In genomic region chr6:141426400-141426980, GRCh38 we compare ENCODE assay signal across 25 cellular contexts.
DNase-seq lines count a peak whose midpoint lies in the region; ATAC-seq and TF ChIP-seq lines count a peak whose summit lies in the region.
"Had no signal": no experiment of that assay in that cellular context is flagged by ENCODE, and none has a peak within 500 bp of the region (broad histone marks: within the 10 kb centered on the region; RNA-seq: fewer than 3 reads in every experiment).

No MANE protein-coding gene starts in this region.

- H3K27me3 ChIP-seq in IMR-90 (ENCODE audit: control insufficient read depth, insufficient read depth, low read length) (no peaks in the 10 kb centered on the region), endodermal cell (ENCODE audit: control insufficient read depth, insufficient read depth, low read length, poor library complexity, severe bottlenecking) (no peaks in the 10 kb centered on the region), neural progenitor cell (no peaks in the 10 kb centered on the region), trophoblast cell (ENCODE audit: insufficient read depth, low read length) (no peaks in the 10 kb centered on the region)
- H3K27me3 ChIP-seq: SJCRH30, thyroid gland had no signal

- H3K9me3 Mint-ChIP-seq in endodermal cell (no peaks in the 10 kb centered on the region), neural progenitor cell (peaks cover 10% of the 10 kb centered on the region), glutamatergic neuron (ENCODE audit: unreplicated experiment) (peaks cover 2% of the 10 kb centered on the region)

- H4K12ac ChIP-seq in trophoblast cell (ENCODE audit: low read depth, low read length), result no peak overlapping the region

- no peak for ATAC-seq in IMR-90 (ENCODE audit: low read depth)
- ATAC-seq: Panc1 had no signal

- H4K5ac ChIP-seq in IMR-90 (ENCODE audit: low read depth, low read length), result no peak overlapping the region

- DNase-seq in GM03348 (ENCODE audit: low spot score), result peak; percentile 5
- DNase-seq in IMR-90, result no peak
- no peak for DNase-seq in endodermal cell
- no peak for DNase-seq in neural progenitor cell (ENCODE audit: low spot score)
- DNase-seq in glutamatergic neuron, result no peak
- DNase-seq in hepatic stellate cell (ENCODE audit: low spot score), result no peak
- no peak for DNase-seq in trophoblast cell
- DNase-seq in NOMO-1 treated with DMSO at 0.1 percent for 48 hours (lab: John Stamatoyannopoulos, UW; ENCODE audit: unreplicated experiment), result no peak
- DNase-seq: activated CD8-positive, alpha-beta memory T cell treated with anti-CD3 and anti-CD28 coated beads for 24 hours; activated gamma-delta T cell; activated T-cell treated with anti-CD3 and anti-CD28 coated beads, Interleukin-2, amount 50 U/mL, for 1 hour; CD4-positive, alpha-beta T cell; effector CD4-positive, alpha-beta T cell; erythroblast; H9; kidney glomerular epithelial cell; NCI-H524; SJCRH30; thyroid gland had no signal

- no peak overlapping the region for H3K27ac ChIP-seq in IMR-90 (ENCODE audit: insufficient read depth, low read length)
- H3K27ac ChIP-seq in endodermal cell (ENCODE audit: low read depth, low read length), result no peak overlapping the region
- H3K27ac ChIP-seq in neural progenitor cell, result no peak overlapping the region
- H3K27ac ChIP-seq in trophoblast cell (ENCODE audit: low read depth, low read length), result no peak overlapping the region
- H3K27ac ChIP-seq: prostate gland, SJCRH30, thyroid gland had no signal

- BruUV-seq in IMR-90 (replicated peaks; lab: Mats Ljungman, UMichigan), result no TSS peak

- H2BK5ac ChIP-seq in IMR-90 (ENCODE audit: low read depth, low read length, poor library complexity, severe bottlenecking), result no peak overlapping the region
- H2BK5ac ChIP-seq in trophoblast cell (ENCODE audit: low read depth, low read length, poor library complexity), result no peak overlapping the region

- H2BK12ac ChIP-seq in trophoblast cell (ENCODE audit: low read length), result no peak overlapping the region

- H4K20me1 ChIP-seq in IMR-90 (ENCODE audit: insufficient read depth, low read length) (no peaks in the 10 kb centered on the region), neural progenitor cell (ENCODE audit: low read depth) (no peaks in the 10 kb centered on the region)

- H3K4me1 ChIP-seq in IMR-90 (ENCODE audit: control insufficient read depth, insufficient read depth, low read length), result no peaks in the 10 kb centered on the region
- H3K4me1 ChIP-seq in endodermal cell (ENCODE audit: control insufficient read depth, insufficient read depth, low read length), result no peaks in the 10 kb centered on the region
- no peaks in the 10 kb centered on the region for H3K4me1 ChIP-seq in neural progenitor cell
- H3K4me1 ChIP-seq in trophoblast cell (ENCODE audit: control insufficient read depth in 1 of 2, insufficient read depth in 2 of 2, low read length in 2 of 2), result no peaks in the 10 kb centered on the region
- H3K4me1 ChIP-seq: prostate gland, SJCRH30, thyroid gland had no signal

- CTCF ChIA-PET in IMR-90 (lab: Yijun Ruan, JAX), result interaction anchor here (0.6 kb wide), 1 partner anchor 136 kb away, joined by 3 read pairs; no protein-coding TSS in a partner anchor

- intact Hi-C loops in IMR-90 (cut with micrococcal nuclease), result no loop called here

- no peak overlapping the region for H3K56ac ChIP-seq in IMR-90 (ENCODE audit: extremely low read depth, insufficient read depth, low read length)

- H3K4ac ChIP-seq in IMR-90 (ENCODE audit: low read depth, low read length) (no peak overlapping the region), trophoblast cell (ENCODE audit: low read depth, low read length) (no peak overlapping the region)

- H3K9me3 ChIP-seq in IMR-90 (ENCODE audit: control insufficient read depth, insufficient read depth, low read length) (no peaks in the 10 kb centered on the region), endodermal cell (ENCODE audit: control insufficient read depth, low read length) (no peaks in the 10 kb centered on the region), neural progenitor cell (ENCODE audit: low read depth) (no peaks in the 10 kb centered on the region), trophoblast cell (ENCODE audit: insufficient read depth, low read depth, low read length) (no peaks in the 10 kb centered on the region)
- H3K9me3 ChIP-seq: prostate gland, SJCRH30, thyroid gland had no signal

- H3K14ac ChIP-seq in IMR-90 (replicated peaks; ENCODE audit: low read depth, low read length) (0 out of 2 replicates have a peak overlapping the region, but pooled peaks have one; percentile 42), trophoblast cell (ENCODE audit: low read length) (no peak overlapping the region)

- no peak overlapping the region for H3K27ac Mint-ChIP-seq in endodermal cell
- no peak overlapping the region for H3K27ac Mint-ChIP-seq in neural progenitor cell
- no peak overlapping the region for H3K27ac Mint-ChIP-seq in glutamatergic neuron (ENCODE audit: unreplicated experiment)
- H3K27ac Mint-ChIP-seq: brain; CD4-positive, alpha-beta T cell; H9; stimulated activated naive CD8-positive, alpha-beta T cell treated with anti-CD3 and anti-CD28 coated beads, Interleukin-15, Interleukin-2, amounts not matched to agents 100 ng/mL and 50 ng/mL, for 24 hours; T-helper 1 cell treated with Interleukin-12 subunit alpha and Interleukin-12 subunit beta and Interleukin-4 antibody, amounts not matched to agents 30 μg/mL and 1 μg/mL, for 36 hours had no signal

- H3K79me2 ChIP-seq in neural progenitor cell (ENCODE audit: low read depth), result no peaks in the 10 kb centered on the region
- no peaks in the 10 kb centered on the region for H3K79me2 ChIP-seq in trophoblast cell (ENCODE audit: control insufficient read depth, insufficient read depth, low read length, poor library complexity)

- H2AFZ ChIP-seq in IMR-90 (replicated peaks; ENCODE audit: low read length, poor library complexity), result no peak overlapping the region
- no peak overlapping the region for H2AFZ ChIP-seq in neural progenitor cell (replicated peaks)
- H2AFZ ChIP-seq in trophoblast cell (ENCODE audit: insufficient read depth, low read length, poor library complexity), result no peak overlapping the region

- H3K4me2 ChIP-seq in IMR-90 (ENCODE audit: low read depth, low read length) (no peak overlapping the region), neural progenitor cell (no peak overlapping the region), trophoblast cell (ENCODE audit: low read length) (no peak overlapping the region)

- no peak overlapping the region for H2BK15ac ChIP-seq in IMR-90 (ENCODE audit: low read depth, low read length)

- H3K79me1 ChIP-seq in IMR-90 (ENCODE audit: low read depth in 1 of 2, low read length in 2 of 2) (no peaks in the 10 kb centered on the region), trophoblast cell (ENCODE audit: low read length) (no peaks in the 10 kb centered on the region)

- H3K23ac ChIP-seq in IMR-90 (ENCODE audit: low read depth, low read length), result no peak overlapping the region
- H3K23ac ChIP-seq in trophoblast cell (ENCODE audit: low read length), result no peak overlapping the region

- H2AK5ac ChIP-seq in IMR-90 (ENCODE audit: low read depth, low read length) (no peak overlapping the region), trophoblast cell (ENCODE audit: low read length) (no peak overlapping the region)

- H3K36me3 Mint-ChIP-seq in endodermal cell (ENCODE audit: low read depth) (no peaks in the 10 kb centered on the region), neural progenitor cell (no peaks in the 10 kb centered on the region), glutamatergic neuron (ENCODE audit: unreplicated experiment) (no peaks in the 10 kb centered on the region)

- H3K4me3 Mint-ChIP-seq in endodermal cell, result no peak overlapping the region
- no peak overlapping the region for H3K4me3 Mint-ChIP-seq in neural progenitor cell
- H3K4me3 Mint-ChIP-seq in glutamatergic neuron (ENCODE audit: unreplicated experiment), result no peak overlapping the region
- H3K4me3 Mint-ChIP-seq: brain; CD4-positive, alpha-beta T cell; H9; stimulated activated naive CD8-positive, alpha-beta T cell treated with anti-CD3 and anti-CD28 coated beads, Interleukin-15, Interleukin-2, amounts not matched to agents 100 ng/mL and 50 ng/mL, for 24 hours; T-helper 1 cell treated with Interleukin-12 subunit alpha and Interleukin-12 subunit beta and Interleukin-4 antibody, amounts not matched to agents 30 μg/mL and 1 μg/mL, for 36 hours had no signal

- no peaks in the 10 kb centered on the region for H3F3A ChIP-seq in neural progenitor cell (ENCODE audit: low read depth)

- WGBS in IMR-90 (ENCODE audit: extremely low coverage in 2 of 2, insufficient read length in 1 of 2), 2 experiments, result no CpG with 5 or more reads among the region's 5 CpGs
- 77 to 89% methylated on average over 1 to 5 of the region's 5 CpGs for WGBS in endodermal cell (ENCODE audit: insufficient coverage in 1 of 2, insufficient read length in 1 of 2), 2 experiments
- WGBS in trophoblast cell (ENCODE audit: extremely low coverage, insufficient coverage, insufficient read length), result no CpG with 5 or more reads among the region's 5 CpGs

- dilution Hi-C loops in IMR-90 (cut with HindIII; ENCODE audit: low sequenced_read_pairs, unreplicated experiment), result no loop called here

- TF ChIP-seq CTCF in IMR-90 (conservative IDR thresholded peaks at IDR 0.05; ENCODE audit: low read depth, low read length) (no peak), endodermal cell (conservative IDR thresholded peaks at IDR 0.05) (peak; percentile 56), neural progenitor cell (IDR thresholded peaks at IDR 0.05) (peak; percentile 7), glutamatergic neuron (IDR thresholded peaks at IDR 0.05; ENCODE audit: partially characterized antibody, unreplicated experiment) (no peak)

- POLR2A ChIA-PET in IMR-90 (lab: Charles Lee; ENCODE audit: unreplicated experiment), result no interaction called here

- no peaks in the 10 kb centered on the region for H3K4me1 Mint-ChIP-seq in endodermal cell
- H3K4me1 Mint-ChIP-seq in neural progenitor cell, result no peaks in the 10 kb centered on the region
- H3K4me1 Mint-ChIP-seq in glutamatergic neuron (ENCODE audit: low read depth, unreplicated experiment), result no peaks in the 10 kb centered on the region
- H3K4me1 Mint-ChIP-seq: brain, H9 had no signal

- H2BK20ac ChIP-seq in IMR-90 (ENCODE audit: low read depth, low read length), result no peak overlapping the region

- no peak for TF ChIP-seq RAD21 in IMR-90 (IDR thresholded peaks at IDR 0.05; ENCODE audit: low read length)

- H3K4me3 ChIP-seq in IMR-90 (ENCODE audit: insufficient read depth, low read depth, low read length) (no peak overlapping the region), endodermal cell (ENCODE audit: low read length) (no peak overlapping the region), neural progenitor cell (no peak overlapping the region), trophoblast cell (ENCODE audit: low read depth, low read length) (no peak overlapping the region)
- H3K4me3 ChIP-seq: lung, prostate gland, SJCRH30, thyroid gland had no signal

- H2BK120ac ChIP-seq in IMR-90 (ENCODE audit: low read depth, low read length) (no peak overlapping the region), trophoblast cell (ENCODE audit: insufficient read depth, low read length, poor library complexity) (no peak overlapping the region)

- H3K18ac ChIP-seq in IMR-90 (ENCODE audit: low read depth, low read length) (no peak overlapping the region), trophoblast cell (ENCODE audit: low read length) (no peak overlapping the region)

- H3K27me3 Mint-ChIP-seq in endodermal cell (ENCODE audit: insufficient read depth), result no peaks in the 10 kb centered on the region
- H3K27me3 Mint-ChIP-seq in neural progenitor cell (ENCODE audit: insufficient read depth, low read depth), result peaks cover 4% of the 10 kb centered on the region
- no peaks in the 10 kb centered on the region for H3K27me3 Mint-ChIP-seq in glutamatergic neuron (ENCODE audit: unreplicated experiment)
- H3K27me3 Mint-ChIP-seq: brain; stimulated activated naive CD8-positive, alpha-beta T cell treated with anti-CD3 and anti-CD28 coated beads, Interleukin-15, Interleukin-2, amounts not matched to agents 100 ng/mL and 50 ng/mL, for 24 hours had no signal

- no peaks in the 10 kb centered on the region for H3K36me3 ChIP-seq in IMR-90 (ENCODE audit: control insufficient read depth, insufficient read depth, low read length)
- no peaks in the 10 kb centered on the region for H3K36me3 ChIP-seq in endodermal cell (ENCODE audit: control insufficient read depth, insufficient read depth, low read length)
- no peaks in the 10 kb centered on the region for H3K36me3 ChIP-seq in neural progenitor cell
- H3K36me3 ChIP-seq in trophoblast cell (ENCODE audit: control insufficient read depth in 1 of 2, insufficient read depth in 2 of 2, low read length in 2 of 2), result no peaks in the 10 kb centered on the region
- H3K36me3 ChIP-seq: prostate gland, SJCRH30, thyroid gland had no signal

- H4K91ac ChIP-seq in IMR-90 (ENCODE audit: insufficient read depth, low read depth, low read length) (no peak overlapping the region), trophoblast cell (ENCODE audit: low read depth, low read length) (no peak overlapping the region)

- no peak overlapping the region for H2AK9ac ChIP-seq in IMR-90 (replicated peaks; ENCODE audit: low read depth, low read length, poor library complexity)

- H4K8ac ChIP-seq in IMR-90 (ENCODE audit: low read depth in 2 of 2, low read length in 2 of 2) (no peak overlapping the region), trophoblast cell (ENCODE audit: low read depth, low read length) (no peak overlapping the region)

- no peaks in the 10 kb centered on the region for H3K9me1 ChIP-seq in IMR-90 (ENCODE audit: insufficient read depth, low read length)

- H3K9ac ChIP-seq in IMR-90 (ENCODE audit: low read depth, low read length) (no peak overlapping the region), endodermal cell (ENCODE audit: extremely low read depth, low read length, poor library complexity, severe bottlenecking) (no peak overlapping the region), neural progenitor cell (no peak overlapping the region), trophoblast cell (ENCODE audit: low read length) (no peak overlapping the region)

- no peak for TF ChIP-seq POLR2A in IMR-90 (IDR thresholded peaks at IDR 0.05; ENCODE audit: low read depth, low read length)

- in situ Hi-C loops in IMR-90 (cut with MboI; ENCODE audit: low sequenced_read_pairs), result no loop called here

Comparison
In these comparisons a context has a peak if more than half of its experiments do, and no peak if none do; other contexts are left out.
1. CTCF ChIP-seq: peak in endodermal cell (single experiment) and neural progenitor cell (single experiment); none in IMR-90 (single experiment) and glutamatergic neuron (single experiment).